1 cellular context compared by ENCODE assay signal in genomic region chr18:37019157-37019571, GRCh38.
TF ChIP-seq lines count a peak whose summit lies in the region.

No MANE protein-coding gene starts in this region.

TF ChIP-seq in HCT116, 20 proteins besides CTCF, POLR2A, EP300 and RAD21 (continued from another document):
- no peak for TF ChIP-seq ATF3 (IDR thresholded peaks at IDR 0.05)
- TF ChIP-seq TCF7L2 (IDR thresholded peaks at IDR 0.05; ENCODE audit: borderline replicate concordance, extremely low read depth, insufficient read depth, insufficient read length) = no peak
- TF ChIP-seq CBX3 (IDR thresholded peaks at IDR 0.05; ENCODE audit: low read depth) = no peak
- TF ChIP-seq, protein P1, sequence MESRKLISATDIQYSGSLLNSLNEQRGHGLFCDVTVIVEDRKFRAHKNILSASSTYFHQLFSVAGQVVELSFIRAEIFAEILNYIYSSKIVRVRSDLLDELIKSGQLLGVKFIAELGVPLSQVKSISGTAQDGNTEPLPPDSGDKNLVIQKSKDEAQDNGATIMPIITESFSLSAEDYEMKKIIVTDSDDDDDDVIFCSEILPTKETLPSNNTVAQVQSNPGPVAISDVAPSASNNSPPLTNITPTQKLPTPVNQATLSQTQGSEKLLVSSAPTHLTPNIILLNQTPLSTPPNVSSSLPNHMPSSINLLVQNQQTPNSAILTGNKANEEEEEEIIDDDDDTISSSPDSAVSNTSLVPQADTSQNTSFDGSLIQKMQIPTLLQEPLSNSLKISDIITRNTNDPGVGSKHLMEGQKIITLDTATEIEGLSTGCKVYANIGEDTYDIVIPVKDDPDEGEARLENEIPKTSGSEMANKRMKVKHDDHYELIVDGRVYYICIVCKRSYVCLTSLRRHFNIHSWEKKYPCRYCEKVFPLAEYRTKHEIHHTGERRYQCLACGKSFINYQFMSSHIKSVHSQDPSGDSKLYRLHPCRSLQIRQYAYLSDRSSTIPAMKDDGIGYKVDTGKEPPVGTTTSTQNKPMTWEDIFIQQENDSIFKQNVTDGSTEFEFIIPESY (IDR thresholded peaks at IDR 0.05; ENCODE audit: extremely low read depth, insufficient replicate concordance, low read length) = no peak
- TF ChIP-seq ELF1 (IDR thresholded peaks at IDR 0.05; ENCODE audit: borderline replicate concordance, low read depth) = no peak
- no peak for TF ChIP-seq EZH2 (IDR thresholded peaks at IDR 0.05)
